Comparison of ENCODE assay signal across 8 cellular contexts in genomic region chr5:55344392-55344992, GRCh38. TPM values are rescaled to one million over a fixed set of nuclear protein-coding genes. Genes with fewer than 3 reads are reported as not detected.
DNase-seq lines count a peak whose midpoint lies in the region; ATAC-seq and TF ChIP-seq lines count a peak whose summit lies in the region.

No MANE protein-coding gene starts in this region.

- ATAC-seq in heart left ventricle (peak in 1 of 4 donors; percentile 34), Right ventricle myocardium inferior (no peak), thoracic aorta (ENCODE audit: insufficient number of reproducible peaks, low FRiP score, low read depth) (no peak), GM19035 (IDR thresholded peaks at IDR 0.05; ENCODE audit: unreplicated experiment) (no peak)

- H3K27me3 ChIP-seq in heart left ventricle (no peaks in the 10 kb centered on the region), OCI-LY1 (ENCODE audit: insufficient read depth, low read length) (no peaks in the 10 kb centered on the region), thoracic aorta (replicated peaks; ENCODE audit: insufficient read depth) (no peaks in the 10 kb centered on the region)

- H3K27ac Mint-ChIP-seq in activated T-cell treated with anti-CD3 and anti-CD28 coated beads, Interleukin-2, amount 50 U/mL, for 24 hours = no peak overlapping the region

- intact Hi-C loops in heart left ventricle (cut with DNase I) = loop anchor here in 6 of 10 donors (2.0 to 10.0 kb wide), 4 partner anchors 60 to 348 kb away; no protein-coding TSS in a partner anchor
- intact Hi-C loops in Right ventricle myocardium inferior (cut with DNase I) = no loop called here

- no peaks in the 10 kb centered on the region for H3K79me2 ChIP-seq in OCI-LY1 (ENCODE audit: insufficient read depth, low read length)

- no peak for TF ChIP-seq POLR2A in heart left ventricle (IDR thresholded peaks at IDR 0.05)

- H3K4me2 ChIP-seq in OCI-LY1 (ENCODE audit: low read length) = no peak overlapping the region

- no peaks in the 10 kb centered on the region for H3K9me2 ChIP-seq in OCI-LY1 (ENCODE audit: low read depth, low read length)

- H2AFZ ChIP-seq in OCI-LY1 (ENCODE audit: low read length) = no peak overlapping the region

- no peaks in the 10 kb centered on the region for H3K4me1 ChIP-seq in heart left ventricle
- H3K4me1 ChIP-seq in OCI-LY1 (ENCODE audit: insufficient read depth, low read length, severe bottlenecking) = no peaks in the 10 kb centered on the region
- peaks cover 6 to 23% of the 10 kb centered on the region in 2 donors for H3K4me1 ChIP-seq in thoracic aorta (ENCODE audit: control insufficient read depth in 1 of 2, low read depth in 2 of 2)

- TF ChIP-seq CTCF in heart left ventricle (IDR thresholded peaks at IDR 0.05) = peak; percentile 79 to 92 (median 88)
- TF ChIP-seq CTCF in OCI-LY1 (IDR thresholded peaks at IDR 0.05; ENCODE audit: low read length) = peak; percentile 75
- peak; percentile 80 for TF ChIP-seq CTCF in thoracic aorta (IDR thresholded peaks at IDR 0.05)

- WGBS in heart left ventricle, 4 donors = 34 to 43% (median 41%) methylated on average over 2 of the region's 2 CpGs

- no peaks in the 10 kb centered on the region for H3K9me3 ChIP-seq in heart left ventricle
- no peaks in the 10 kb centered on the region for H3K9me3 ChIP-seq in OCI-LY1 (ENCODE audit: low read length)
- H3K9me3 ChIP-seq in thoracic aorta = no peaks in the 10 kb centered on the region

- H3K9ac ChIP-seq in OCI-LY1 (ENCODE audit: low read length) = no peak overlapping the region

- no peaks in the 10 kb centered on the region for H3K27me3 Mint-ChIP-seq in activated T-cell treated with anti-CD3 and anti-CD28 coated beads, Interleukin-2, amount 50 U/mL, for 24 hours

- no peak overlapping the region for H3K4me3 Mint-ChIP-seq in activated T-cell treated with anti-CD3 and anti-CD28 coated beads, Interleukin-2, amount 50 U/mL, for 24 hours

- peaks cover 93% of the 10 kb centered on the region for H3K36me3 Mint-ChIP-seq in activated T-cell treated with anti-CD3 and anti-CD28 coated beads, Interleukin-2, amount 50 U/mL, for 24 hours (ENCODE audit: low read depth)

- peaks cover 16% of the 10 kb centered on the region for H3K4me1 Mint-ChIP-seq in activated T-cell treated with anti-CD3 and anti-CD28 coated beads, Interleukin-2, amount 50 U/mL, for 24 hours (ENCODE audit: low read depth)

- H3K27ac ChIP-seq in heart left ventricle (no peak overlapping the region), OCI-LY1 (ENCODE audit: low read depth, low read length, poor library complexity, severe bottlenecking) (no peak overlapping the region), thoracic aorta (peak overlapping the region; percentile 53 to 69)

- H3K4me3 ChIP-seq in heart left ventricle (no peak overlapping the region), OCI-LY1 (ENCODE audit: low read depth, low read length, poor library complexity, severe bottlenecking) (no peak overlapping the region), thoracic aorta (peak overlapping the region; percentile 57)

- no peaks in the 10 kb centered on the region for H3K9me3 Mint-ChIP-seq in activated T-cell treated with anti-CD3 and anti-CD28 coated beads, Interleukin-2, amount 50 U/mL, for 24 hours

- no peaks in the 10 kb centered on the region for H4K20me1 ChIP-seq in OCI-LY1 (ENCODE audit: insufficient read depth, low read length)

- H3K36me3 ChIP-seq in heart left ventricle (peaks cover 0 to 96% (median 82%) of the 10 kb centered on the region in 9 donors), OCI-LY1 (ENCODE audit: insufficient read depth, low read length) (peaks cover 88% of the 10 kb centered on the region), thoracic aorta (peaks cover 21% of the 10 kb centered on the region)

- peaks cover 11% of the 10 kb centered on the region; the same call in 1 of the 2 replicates for H3F3A ChIP-seq in OCI-LY1 (ENCODE audit: insufficient read depth, low read length)

- DNase-seq in heart left ventricle = peak in 2 of 5 donors; percentile 32 to 42
- no peak for DNase-seq in Right ventricle myocardium inferior (ENCODE audit: missing footprints)
- peak; percentile 63 for DNase-seq in activated T-cell treated with anti-CD3 and anti-CD28 coated beads, Interleukin-2, amount 50 U/mL, for 24 hours
- DNase-seq in fibroblast of gingiva (ENCODE audit: low read depth) = peak; percentile 61
- peak; percentile 41 for DNase-seq in non-pigmented ciliary epithelial cell (ENCODE audit: low read depth)
- peak; percentile 45 for DNase-seq in thoracic aorta (ENCODE audit: low spot score)

RNA-seq across cellular contexts. Expression of gene MTREX, which starts 36.7 kb away (rescaled TPM):
- total RNA-seq in heart left ventricle (10 to 100 TPM; 49.6 to 68.8 (median 58.0) TPM), Right ventricle myocardium inferior (61.4 TPM), thoracic aorta (10 to 100 TPM; 42.4 to 61.6 TPM)
- 10 to 100 TPM; 18.4 to 34.3 TPM for polyA plus RNA-seq in heart left ventricle

RNA-seq across cellular contexts. Expression of gene DHX29, which starts 37.0 kb away (rescaled TPM):
- total RNA-seq in heart left ventricle = 10 to 100 TPM; 18.4 to 26.8 (median 22.3) TPM
- 10 to 100 TPM in 1 of 2 donors, 1 to 10 TPM in 1; 5.1 to 20.8 TPM for polyA plus RNA-seq in heart left ventricle
- 19.8 TPM for total RNA-seq in Right ventricle myocardium inferior
- total RNA-seq in thoracic aorta = 10 to 100 TPM; 29.5 to 35.6 TPM

Comparison
In these comparisons a context has a peak if more than half of its experiments do, and no peak if none do; other contexts are left out.
1. H3K27ac ChIP-seq: peak in thoracic aorta (2 of 2); none in heart left ventricle (0 of 12) and OCI-LY1 (single experiment).
2. Peak in every context shown above with its lines, with median percentiles within 50 percentile points of each other: CTCF ChIP-seq.